9 cellular contexts compared by ENCODE assay signal in genomic region chr1:201025571-201026002, GRCh38. TPM values are rescaled to one million over a fixed set of nuclear protein-coding genes. Genes with fewer than 3 reads are reported as not detected.
DNase-seq lines count a peak whose midpoint lies in the region; ATAC-seq and TF ChIP-seq lines count a peak whose summit lies in the region.
"Had no signal": no experiment of that assay in that cellular context is flagged by ENCODE, and none has a peak within 500 bp of the region (broad histone marks: within the 10 kb centered on the region; RNA-seq: fewer than 3 reads in every experiment).

No MANE protein-coding gene starts in this region.

- H3K4me3 ChIP-seq in astrocyte of the spinal cord (ENCODE audit: low read depth, low read length): no peak overlapping the region
- no peak overlapping the region for H3K4me3 ChIP-seq in skeletal muscle cell (ENCODE audit: low read depth, low read length)

- no peak for ATAC-seq in GM18861 (IDR thresholded peaks at IDR 0.05; ENCODE audit: unreplicated experiment)
- no peak for ATAC-seq in HG03460 (IDR thresholded peaks at IDR 0.05; ENCODE audit: unreplicated experiment)

- in situ Hi-C loops in astrocyte of the spinal cord (cut with HindIII; ENCODE audit: low sequenced_read_pairs): no loop called here

- DNase-seq in activated effector memory CD4-positive, alpha-beta T cell treated with anti-CD3 and anti-CD28 coated beads, Interleukin-2, amount 50 U/mL, for 16 hours: peak; percentile 65
- DNase-seq in activated effector memory CD4-positive, alpha-beta T cell treated with Interleukin-2 at 50 U/mL for 16 hours: no peak
- peak; percentile 72 for DNase-seq in astrocyte of the spinal cord (ENCODE audit: low read depth, low spot score)
- peak; percentile 66 for DNase-seq in skeletal muscle cell (ENCODE audit: low read depth)
- no peak for DNase-seq in activated CD8-positive, alpha-beta memory T cell treated with anti-CD3 and anti-CD28 coated beads, Interleukin-2, amount 50 U/mL, for 48 hours

- no peaks in the 10 kb centered on the region for H3K9me3 Mint-ChIP-seq in IgD-negative memory B cell

- peak; percentile 56 for TF ChIP-seq CTCF in astrocyte of the spinal cord (IDR thresholded peaks at IDR 0.05; ENCODE audit: low read depth, low read length)

- H3K27ac Mint-ChIP-seq in IgD-negative memory B cell: peak overlapping the region in 1 of 3 donors; percentile 80
- H3K27ac Mint-ChIP-seq: activated naive CD8-positive, alpha-beta T cell had no signal

- H3K4me1 Mint-ChIP-seq in IgD-negative memory B cell: peaks cover 34 to 47% (median 44%) of the 10 kb centered on the region in 3 donors

- H3K4me3 Mint-ChIP-seq in IgD-negative memory B cell: peak overlapping the region in 3 of 4 donors; percentile 67 to 89 (median 79)
- H3K4me3 Mint-ChIP-seq: activated naive CD8-positive, alpha-beta T cell had no signal

- H3K36me3 Mint-ChIP-seq in IgD-negative memory B cell: no peaks in the 10 kb centered on the region
- H3K36me3 Mint-ChIP-seq: activated naive CD8-positive, alpha-beta T cell had no signal

- no peaks in the 10 kb centered on the region for H3K27me3 Mint-ChIP-seq in IgD-negative memory B cell
- H3K27me3 Mint-ChIP-seq: activated naive CD8-positive, alpha-beta T cell had no signal

RNA-seq across cellular contexts. Expression of gene KIF21B, which starts 2.1 kb away (rescaled TPM):
- 5.6 TPM for polyA plus RNA-seq in IgD-negative memory B cell

Comparison
In these comparisons a context has a peak if more than half of its experiments do, and no peak if none do; other contexts are left out.
1. DNase-seq: peak in activated effector memory CD4-positive, alpha-beta T cell treated with anti-CD3 and anti-CD28 coated beads, Interleukin-2, amount 50 U/mL, for 16 hours (single experiment), astrocyte of the spinal cord (single experiment) and skeletal muscle cell (single experiment); none in activated effector memory CD4-positive, alpha-beta T cell treated with Interleukin-2 at 50 U/mL for 16 hours (single experiment) and activated CD8-positive, alpha-beta memory T cell treated with anti-CD3 and anti-CD28 coated beads, Interleukin-2, amount 50 U/mL, for 48 hours (single experiment).